ENCODE assay signal across 22 cellular contexts in genomic region chr10:116465541-116465940, GRCh38. TPM values are rescaled to one million over a fixed set of nuclear protein-coding genes. Genes with fewer than 3 reads are reported as not detected.
DNase-seq lines count a peak whose midpoint lies in the region; ATAC-seq, FAIRE-seq and TF ChIP-seq lines count a peak whose summit lies in the region.
"Had no signal": no experiment of that assay in that cellular context is flagged by ENCODE, and none has a peak within 500 bp of the region (broad histone marks: within the 10 kb centered on the region; RNA-seq: fewer than 3 reads in every experiment).

No MANE protein-coding gene starts in this region.

- H3K9me3 ChIP-seq in HCT116 (ENCODE audit: control insufficient read depth in 1 of 2, insufficient read depth in 1 of 2, low read depth in 1 of 2, low read length in 2 of 2) (no peaks in the 10 kb centered on the region), K562 (replicated peaks; ENCODE audit: control insufficient read depth, insufficient read depth, low read depth, low read length) (no peaks in the 10 kb centered on the region)
- H3K9me3 ChIP-seq: BE2C, SJCRH30 had no signal

- H3K27me3 ChIP-seq in HCT116 (ENCODE audit: insufficient read depth, low read length) (peaks cover 3% of the 10 kb centered on the region; the same call in 1 of the 2 replicates), K562 (ENCODE audit: control insufficient read depth in 2 of 2, insufficient read depth in 2 of 2, low read length in 2 of 2) (no peaks in the 10 kb centered on the region)
- H3K27me3 ChIP-seq: BE2C had no signal

- H3K27ac ChIP-seq in HCT116 (ENCODE audit: low read depth, low read length): no peak overlapping the region
- H3K27ac ChIP-seq in K562 (ENCODE audit: extremely low read depth, low read depth, low read length): no peak overlapping the region; the same call in 2 of the 3 replicates
- H3K27ac ChIP-seq: SJCRH30 had no signal

- no peaks in the 10 kb centered on the region for H3K9me1 ChIP-seq in K562 (ENCODE audit: control insufficient read depth, insufficient read depth, low read length)

- no peak for TF ChIP-seq CTCF in CD14-positive monocyte (IDR thresholded peaks at IDR 0.05)
- no peak for TF ChIP-seq CTCF in HCT116 (IDR thresholded peaks at IDR 0.05 in 2 of 3, conservative IDR thresholded peaks at IDR 0.05 in 1 of 3; ENCODE audit: borderline replicate concordance in 1 of 3, insufficient read depth in 1 of 3, low read depth in 2 of 3, low read length in 2 of 3)
- no peak for TF ChIP-seq CTCF in K562 (IDR thresholded peaks at IDR 0.05 in 2 of 3, conservative IDR thresholded peaks at IDR 0.05 in 1 of 3; ENCODE audit: insufficient read depth in 2 of 3, low read depth in 1 of 3, low read length in 3 of 3)

- peak overlapping the region; percentile 8 for H2AFZ ChIP-seq in HCT116 (ENCODE audit: low read depth, low read length, poor library complexity, severe bottlenecking)
- no peak overlapping the region for H2AFZ ChIP-seq in K562 (ENCODE audit: low read depth, low read length)

- no peaks in the 10 kb centered on the region for H3K36me3 Mint-ChIP-seq in CD14-positive monocyte
- H3K36me3 Mint-ChIP-seq in activated CD4-positive, alpha-beta memory T cell treated with anti-CD3 and anti-CD28 coated beads, Interleukin-2, amount 10 ng/mL, durations not matched to agents 7 days and 5 days (ENCODE audit: low read depth): no peaks in the 10 kb centered on the region
- H3K36me3 Mint-ChIP-seq: CD8-positive, alpha-beta T cell had no signal

- CTCF ChIA-PET in HCT116 (lab: Charles Lee) (interaction anchor here (0.9 to 1.4 kb wide), 2 partner anchors 21 to 709 kb away, joined by 3 read pairs; no protein-coding TSS in a partner anchor), K562 (lab: Yijun Ruan, JAX; ENCODE audit: low intra/inter-chr PET ratio) (no interaction called here)
- CTCF ChIA-PET in activated CD4-positive, alpha-beta memory T cell treated with anti-CD3 and anti-CD28 coated beads, Interleukin-2, amount 10 ng/mL, durations not matched to agents 7 days and 5 days (lab: Charles Lee): no interaction called here

- TF ChIP-seq EP300 in K562 (IDR thresholded peaks at IDR 0.05; ENCODE audit: low read length): no peak

- in situ Hi-C loops in K562 (cut with MboI): loop anchor here (25.0 kb wide), 1 partner anchor 697 kb away; no protein-coding TSS in a partner anchor

- H3K4me1 Mint-ChIP-seq in CD14-positive monocyte: peaks cover 20% of the 10 kb centered on the region
- no peaks in the 10 kb centered on the region for H3K4me1 Mint-ChIP-seq in activated CD4-positive, alpha-beta memory T cell treated with anti-CD3 and anti-CD28 coated beads, Interleukin-2, amount 10 ng/mL, durations not matched to agents 7 days and 5 days

- TF ChIP-seq POLR2A in HCT116 (IDR thresholded peaks at IDR 0.05; ENCODE audit: borderline replicate concordance, extremely low read depth, insufficient read depth, insufficient read length): no peak
- TF ChIP-seq POLR2A in K562 (conservative IDR thresholded peaks at IDR 0.05): no peak

- intact Hi-C loops in CD14-positive monocyte (cut with micrococcal nuclease) (no loop called here), HCT116 (cut with micrococcal nuclease) (no loop called here), K562 (cut with micrococcal nuclease) (no loop called here)

- RAD21 ChIA-PET in HCT116 (lab: Charles Lee; ENCODE audit: low non-redundant PET in 1 of 2, low total read pairs in 2 of 2, uncharacterized antibody in 2 of 2, unreplicated experiment in 2 of 2): no interaction called here

- H3K27me3 Mint-ChIP-seq in CD14-positive monocyte (ENCODE audit: low read depth in 3 of 3): peaks cover 0 to 2% (median 0%) of the 10 kb centered on the region in 3 donors
- H3K27me3 Mint-ChIP-seq in activated CD4-positive, alpha-beta memory T cell treated with anti-CD3 and anti-CD28 coated beads, Interleukin-2, amount 10 ng/mL, durations not matched to agents 7 days and 5 days: no peaks in the 10 kb centered on the region

- ATAC-seq in HCT116 (peak; percentile 72), K562 (peak; percentile 69)
- ATAC-seq: CD8-positive, alpha-beta T cell; PC-3 had no signal

- no peaks in the 10 kb centered on the region for H3K36me3 ChIP-seq in HCT116 (ENCODE audit: control insufficient read depth in 1 of 2, insufficient read depth in 2 of 2, low read length in 2 of 2)
- H3K36me3 ChIP-seq in K562 (ENCODE audit: control insufficient read depth, insufficient read depth, low read length): no peaks in the 10 kb centered on the region
- H3K36me3 ChIP-seq: BE2C, SJCRH30 had no signal

- peak overlapping the region; percentile 8; the same call in 1 of the 2 replicates for H3K4me2 ChIP-seq in HCT116 (ENCODE audit: low read length)
- no peak overlapping the region; the same call in 1 of the 2 replicates for H3K4me2 ChIP-seq in K562 (ENCODE audit: insufficient read depth, low read length)

- H3K4me1 ChIP-seq in HCT116 (ENCODE audit: control insufficient read depth in 1 of 2, insufficient read depth in 2 of 2, low read length in 2 of 2) (peaks cover 0 to 6% of the 10 kb centered on the region in 2 experiments; a peak in 2 of 4 replicates), K562 (replicated peaks in 1 of 2; ENCODE audit: control insufficient read depth in 2 of 2, insufficient read depth in 2 of 2, low read length in 2 of 2) (no peaks in the 10 kb centered on the region)
- H3K4me1 ChIP-seq: BE2C, SJCRH30 had no signal

- BruUV-seq in HCT116 (replicated peaks; lab: Mats Ljungman, UMichigan): no TSS peak
- BruUV-seq in K562 (replicated peaks; lab: Mats Ljungman, UMichigan): no TSS peak

- H3K4me3 ChIP-seq in HCT116 (replicated peaks in 1 of 2; ENCODE audit: low read depth in 1 of 2, low read length in 2 of 2) (no peak overlapping the region), K562 (no peak overlapping the region)
- H3K4me3 ChIP-seq: SJCRH30 had no signal

- H3K9ac ChIP-seq in HCT116 (ENCODE audit: low read length) (no peak overlapping the region), K562 (ENCODE audit: insufficient read depth in 1 of 2, low read depth in 2 of 2, low read length in 2 of 2) (no peak overlapping the region)

- no peak for TF ChIP-seq RAD21 in HCT116 (IDR thresholded peaks at IDR 0.05; ENCODE audit: low read depth)
- TF ChIP-seq RAD21 in K562 (CRISPR knock-in tag; conservative IDR thresholded peaks at IDR 0.05 in 1 of 2, IDR thresholded peaks at IDR 0.05 in 1 of 2): no peak

- POLR2A ChIA-PET in HCT116 (lab: Charles Lee): no interaction called here
- POLR2A ChIA-PET in K562 (lab: Yijun Ruan, JAX): interaction anchor here (0.7 kb wide), 1 partner anchor 250 kb away, joined by 3 read pairs; no protein-coding TSS in a partner anchor
- POLR2A ChIA-PET in activated CD4-positive, alpha-beta memory T cell treated with anti-CD3 and anti-CD28 coated beads, Interleukin-2, amount 10 ng/mL, durations not matched to agents 7 days and 5 days (lab: Charles Lee): no interaction called here

- H3K79me2 ChIP-seq in HCT116 (ENCODE audit: insufficient read depth, low read length): no peaks in the 10 kb centered on the region
- H3K79me2 ChIP-seq in K562 (ENCODE audit: control insufficient read depth, insufficient read depth, low read length): no peaks in the 10 kb centered on the region

- DNase-seq in CD14-positive monocyte (ENCODE audit: low spot score): no peak
- DNase-seq in HCT116 (ENCODE audit: low read depth, low spot score): no peak
- peak; percentile 61 for DNase-seq in NOMO-1 treated with DMSO at 0.1 percent for 48 hours (lab: John Stamatoyannopoulos, UW; ENCODE audit: unreplicated experiment)
- peak in 1 of 4 experiments; percentile 8 for DNase-seq in K562 (ENCODE audit: extremely low read depth in 1 of 4, low spot score in 3 of 4)
- no peak for DNase-seq in GM19240 (ENCODE audit: insufficient read length, low spot score)
- DNase-seq in central memory CD4-positive, alpha-beta T cell: no peak
- DNase-seq in activated CD4-positive, alpha-beta memory T cell treated with anti-CD3 and anti-CD28 coated beads, Interleukin-2, amount 10 ng/mL, durations not matched to agents 7 days and 5 days: no peak
- DNase-seq: BE2C; CD8-positive, alpha-beta T cell; DMS79 treated with DMSO at 0.1 percent for 48 hours; HFFc6; Kasumi-1; NCI-H1092; NCI-H146; NCI-H2081; NCI-H510A; PC-3; SJCRH30; T-helper 2 cell had no signal

- H3K9me3 Mint-ChIP-seq in CD14-positive monocyte: peaks cover 0 to 4% (median 0%) of the 10 kb centered on the region in 7 donors
- no peaks in the 10 kb centered on the region for H3K9me3 Mint-ChIP-seq in activated CD4-positive, alpha-beta memory T cell treated with anti-CD3 and anti-CD28 coated beads, Interleukin-2, amount 10 ng/mL, durations not matched to agents 7 days and 5 days
- H3K9me3 Mint-ChIP-seq: CD8-positive, alpha-beta T cell had no signal

- H3K27ac Mint-ChIP-seq in CD14-positive monocyte: peak overlapping the region; percentile 70 to 89 (median 77)
- H3K27ac Mint-ChIP-seq in activated CD4-positive, alpha-beta memory T cell treated with anti-CD3 and anti-CD28 coated beads, Interleukin-2, amount 10 ng/mL, durations not matched to agents 7 days and 5 days: no peak overlapping the region
- H3K27ac Mint-ChIP-seq: CD8-positive, alpha-beta T cell; HFFc6 had no signal

- H4K20me1 ChIP-seq in HCT116 (ENCODE audit: insufficient read depth) (no peaks in the 10 kb centered on the region), K562 (replicated peaks; ENCODE audit: control insufficient read depth, insufficient read depth, low read length) (no peaks in the 10 kb centered on the region)

- H3K9me2 ChIP-seq in HCT116 (ENCODE audit: insufficient read depth): no peaks in the 10 kb centered on the region

- WGBS in K562 (ENCODE audit: insufficient coverage, low coverage, missing lambda C conversion rate): 0% methylated on average over 2 of the region's 3 CpGs

- peak overlapping the region in 1 of 2 donors; percentile 8 for H3K4me3 Mint-ChIP-seq in CD14-positive monocyte
- no peak overlapping the region for H3K4me3 Mint-ChIP-seq in activated CD4-positive, alpha-beta memory T cell treated with anti-CD3 and anti-CD28 coated beads, Interleukin-2, amount 10 ng/mL, durations not matched to agents 7 days and 5 days
- H3K4me3 Mint-ChIP-seq: CD8-positive, alpha-beta T cell; HFFc6 had no signal

- no peak for FAIRE-seq in K562 (lab: Jason Lieb, UNC)
- FAIRE-seq: H1 had no signal

RNA-seq across cellular contexts. Expression of gene PNLIPRP3, which starts 37.9 kb away (rescaled TPM):
- polyA plus RNA-seq in CD14-positive monocyte (not detected), K562 (2011; rRNA removed) (not detected in 2 replicates), K562 (2014; fragmentation: Illumina TruSeq; extraction: Trizol) (not detected in 2 replicates), K562 (2014; fragmentation: Nextera tagmentation; extraction: Ambion mirVana) (not detected), K562 (2014; rRNA removed) (not detected in 2 replicates)
- total RNA-seq in HCT116 (2021; ENCODE audit: unreplicated experiment) (not detected), K562 (2014; rRNA removed) (not detected in 2 replicates), K562 (2014; rRNA removed; fragmentation: Illumina TruSeq; extraction: Trizol) (not detected in 2 replicates), K562 (2015; rRNA removed; fragmentation: Illumina TruSeq; extraction: Trizol) (not detected in 2 replicates), K562 (2021) (not detected in 2 replicates)
- not detected in 2 replicates for polyA plus RNA-seq in HCT116 (2012)
- not detected in 2 replicates for total RNA-seq in K562 (2011; cell fraction: chromatin; rRNA removed; ENCODE audit: low replicate concordance)
- not detected in 2 replicates for total RNA-seq in K562 (2011; cell fraction: nucleolus; rRNA removed)
- not detected in 2 replicates for total RNA-seq in K562 (2011; cell fraction: nucleoplasm; rRNA removed)
- not detected in 2 replicates for polyA plus RNA-seq in K562 (2011; cell fraction: cytosol; rRNA removed)
- polyA plus RNA-seq in K562 (2011; cell fraction: nucleus; rRNA removed): not detected in 2 replicates
- polyA plus RNA-seq in K562 (2012): not detected in 2 replicates
- polyA minus RNA-seq in K562 (2011; rRNA and poly(A)+ RNA removed): not detected in 2 replicates
- polyA minus RNA-seq in K562 (2011; cell fraction: cytosol; rRNA and poly(A)+ RNA removed): not detected in 2 replicates
- polyA minus RNA-seq in K562 (2011; cell fraction: nucleus; rRNA and poly(A)+ RNA removed): not detected in 2 replicates
- not detected for total RNA-seq in activated CD4-positive, alpha-beta memory T cell treated with anti-CD3 and anti-CD28 coated beads, Interleukin-2, amount 10 ng/mL, durations not matched to agents 7 days and 5 days
- total RNA-seq: CD8-positive, alpha-beta T cell; G401; H1; HFFc6; PC-3; SJCRH30 had no signal
- polyA plus RNA-seq: AG04450, H1 had no signal
